Comparison of ENCODE assay signal across 8 cellular contexts in genomic region chr2:240437861-240438809, GRCh38. TPM values are rescaled to one million over a fixed set of nuclear protein-coding genes. Genes with fewer than 3 reads are reported as not detected.
DNase-seq lines count a peak whose midpoint lies in the region; ATAC-seq, FAIRE-seq and TF ChIP-seq lines count a peak whose summit lies in the region.

No MANE protein-coding gene starts in this region.

- DNase-seq in LNCaP clone FGC (ENCODE audit: low read depth) = no peak
- peak; percentile 69 for DNase-seq in UCSD-AML1 (lab: John Stamatoyannopoulos, UW; ENCODE audit: unreplicated experiment)
- DNase-seq in iPS-NIHi11 (ENCODE audit: low spot score) = peak; percentile 89
- DNase-seq in stimulated activated CD4-positive, alpha-beta T cell treated with anti-CD3 and anti-CD28 coated beads, Interleukin-12 subunit alpha, Interleukin-12 subunit beta, amount 100 ng/mL, for 48 hours (ENCODE audit: low read depth in 2 of 3, low spot score in 1 of 3) = peak; percentile 35 to 55 (median 53)

- H3K4me3 ChIP-seq in LNCaP clone FGC (ENCODE audit: low read depth, low read length) = no peak overlapping the region

- TF ChIP-seq CTCF in LNCaP clone FGC (IDR thresholded peaks at IDR 0.05; ENCODE audit: control insufficient read depth, extremely low read depth, insufficient read depth) = peak; percentile 91
- peak; percentile 98 to 99 for TF ChIP-seq CTCF in brain (conservative IDR thresholded peaks at IDR 0.05)

- peaks cover 8% of the 10 kb centered on the region for H3K27me3 Mint-ChIP-seq in brain

- H3K27ac Mint-ChIP-seq in brain = peak overlapping the region; percentile 63 to 97 (median 93)

- ATAC-seq in GM18517 (IDR thresholded peaks at IDR 0.05; ENCODE audit: unreplicated experiment) (no peak), HG03354 (IDR thresholded peaks at IDR 0.05; ENCODE audit: poor library complexity, severe bottlenecking, unreplicated experiment) (no peak)

- peaks cover 34% of the 10 kb centered on the region for H3K4me1 Mint-ChIP-seq in brain

- FAIRE-seq in G401.6 (lab: Jason Lieb, UNC) = peak; percentile 49

- no peaks in the 10 kb centered on the region for H3K9me3 Mint-ChIP-seq in brain

- no peaks in the 10 kb centered on the region for H3K36me3 Mint-ChIP-seq in brain

- peak overlapping the region; percentile 80 to 89 (median 83) for H3K4me3 Mint-ChIP-seq in brain

RNA-seq across cellular contexts. Expression of gene GPC1, which starts 2.7 kb away (rescaled TPM):
- 52.7 TPM for polyA plus RNA-seq in brain (ENCODE audit: insufficient read depth, low read depth, low replicate concordance)
